Comparison of ENCODE assay signal across 24 cellular contexts in genomic region chr3:163175970-163176369, GRCh38.
"Had no signal": no experiment of that assay in that cellular context is flagged by ENCODE, and none has a peak within 500 bp of the region (broad histone marks: within the 10 kb centered on the region; RNA-seq: fewer than 3 reads in every experiment).

No MANE protein-coding gene starts in this region.

- FAIRE-seq: endothelial cell of umbilical vein, kidney, pancreas had no signal

- H3K27ac ChIP-seq: coronary artery, esophagus muscularis mucosa, foreskin keratinocyte, gastroesophageal sphincter, heart left ventricle, hepatocyte, left lung, lower lobe of right lung, neutrophil, pancreas, sigmoid colon, thoracic aorta, tibial nerve, upper lobe of left lung, uterus had no signal

- H3K4me1 ChIP-seq: esophagus muscularis mucosa, foreskin keratinocyte, gastroesophageal sphincter, heart left ventricle, left lung, lower lobe of right lung, pancreas, sigmoid colon, tibial nerve, upper lobe of left lung, uterus had no signal

- H3K4me3 ChIP-seq: coronary artery, esophagus muscularis mucosa, gastroesophageal sphincter, heart left ventricle, hepatocyte, left lung, lower lobe of right lung, pancreas, sigmoid colon, thoracic aorta, tibial nerve, upper lobe of left lung, uterus had no signal

- H3K36me3 ChIP-seq: esophagus muscularis mucosa, gastroesophageal sphincter, heart left ventricle, left lung, lower lobe of right lung, neutrophil, pancreas, sigmoid colon, thoracic aorta, tibial nerve, upper lobe of left lung, uterus had no signal

- H3K9me3 ChIP-seq: lower lobe of right lung, neutrophil, pancreas, thoracic aorta, uterus had no signal

- ATAC-seq: foreskin keratinocyte; gastroesophageal sphincter; left lung; lower lobe of right lung; natural killer cell treated with Interleukin-12 subunit alpha and Interleukin-12 subunit beta and Interleukin-15 and Interleukin-18, amount 100 ng/mL, for 72 hours; pancreas; stimulated activated memory B cell treated with anti-CD40 and anti-IgM and Interleukin-4, amounts not matched to agents 10 μg/mL and 1 μg/mL and 100 μg/mL, for 72 hours had no signal

- H3K27me3 ChIP-seq: esophagus muscularis mucosa, foreskin keratinocyte, gastroesophageal sphincter, heart left ventricle, hepatocyte, left lung, neutrophil, pancreas, sigmoid colon, tibial nerve, upper lobe of left lung, uterus had no signal

- DNase-seq: dermis blood vessel endothelial cell; effector memory CD4-positive, alpha-beta T cell; foreskin keratinocyte; heart left ventricle; kidney; left lung; lower lobe of right lung; pancreas; retina; sigmoid colon; stimulated activated CD4-positive, alpha-beta T cell treated with anti-CD3 and anti-CD28 coated beads, Interleukin-2, amount 100 ng/mL, for 24 hours; stimulated activated CD4-positive, alpha-beta T cell treated with anti-CD3 and anti-CD28 coated beads, Interleukin-4, amount 100 ng/mL, for 24 hours; upper lobe of left lung; uterus had no signal
